ENCODE assay signal across 29 cellular contexts in genomic region chrX:29922607-29923006, GRCh38.
"Had no signal": no experiment of that assay in that cellular context is flagged by ENCODE, and none has a peak within 500 bp of the region (broad histone marks: within the 10 kb centered on the region; RNA-seq: fewer than 3 reads in every experiment).

No MANE protein-coding gene starts in this region.

- DNase-seq: nephron progenitor cell; occipital lobe; ovary; posterior cingulate gyrus; psoas muscle; right cardiac atrium; right lobe of liver; sigmoid colon; small intestine; stimulated activated CD4-positive, alpha-beta T cell treated with anti-CD3 and anti-CD28 coated beads, Interleukin-15, amount 100 ng/mL, for 24 hours; stimulated activated CD4-positive, alpha-beta T cell treated with anti-CD3 and anti-CD28 coated beads, Interleukin-2, amount 100 ng/mL, for 24 hours; stimulated activated CD4-positive, alpha-beta T cell treated with anti-CD3 and anti-CD28 coated beads, Interleukin-2, amount 100 ng/mL, for 48 hours; stimulated activated CD4-positive, alpha-beta T cell treated with anti-CD3 and anti-CD28 coated beads, Interleukin-4, amount 100 ng/mL, for 24 hours; stimulated activated naive B cell treated with anti-CD40 and anti-IgM and Interleukin-4, amounts not matched to agents 10 μg/mL and 1 μg/mL and 100 μg/mL, for 72 hours; stimulated activated naive CD4-positive, alpha-beta T cell treated with Interleukin-2 at 50 U/mL for 16 hours; stomach; thyroid gland; trophoblast cell; upper lobe of left lung had no signal

- H3K4me3 ChIP-seq: neural progenitor cell, ovary, psoas muscle, right lobe of liver, sigmoid colon, stomach, thoracic aorta, thyroid gland, tibial nerve, upper lobe of left lung, vagina had no signal

- ATAC-seq: natural killer cell treated with Interleukin-12 subunit alpha and Interleukin-12 subunit beta and Interleukin-15 and Interleukin-18, amount 100 ng/mL, for 72 hours; psoas muscle; right cardiac atrium; right lobe of liver; stimulated activated effector memory CD8-positive, alpha-beta T cell treated with anti-CD3 and anti-CD28 coated beads, Interleukin-12 subunit alpha, Interleukin-12 subunit beta, amount 100 ng/mL, for 72 hours; stimulated activated naive B cell treated with anti-CD40 and anti-IgM and Interleukin-4, amounts not matched to agents 10 μg/mL and 1 μg/mL and 100 μg/mL, for 72 hours had no signal

- H3K4me1 Mint-ChIP-seq: nephron progenitor cell; neural progenitor cell; stimulated activated effector memory CD8-positive, alpha-beta T cell treated with anti-CD3 and anti-CD28 coated beads, Interleukin-12 subunit alpha, Interleukin-12 subunit beta, amount 100 ng/mL, for 72 hours; stimulated activated naive B cell treated with anti-CD40 and anti-IgM and Interleukin-4, amounts not matched to agents 10 μg/mL and 1 μg/mL and 100 μg/mL, for 72 hours had no signal

- H3K9me3 ChIP-seq: ovary, psoas muscle, right lobe of liver, sigmoid colon, stomach, thoracic aorta, thyroid gland, tibial nerve, upper lobe of left lung, vagina had no signal

- H3K27ac ChIP-seq: neural progenitor cell, ovary, parathyroid adenoma, psoas muscle, right lobe of liver, sigmoid colon, stomach, thoracic aorta, thyroid gland, tibial nerve, upper lobe of left lung, vagina had no signal

- H2AFZ ChIP-seq: neural progenitor cell, parathyroid adenoma had no signal

- H3K4me3 Mint-ChIP-seq: natural killer cell treated with Interleukin-12 subunit alpha and Interleukin-12 subunit beta and Interleukin-15 and Interleukin-18, amount 100 ng/mL, for 72 hours; nephron progenitor cell; neural progenitor cell; stimulated activated effector memory CD8-positive, alpha-beta T cell treated with anti-CD3 and anti-CD28 coated beads, Interleukin-12 subunit alpha, Interleukin-12 subunit beta, amount 100 ng/mL, for 72 hours; stimulated activated naive B cell treated with anti-CD40 and anti-IgM and Interleukin-4, amounts not matched to agents 10 μg/mL and 1 μg/mL and 100 μg/mL, for 72 hours; stimulated activated naive CD8-positive, alpha-beta T cell treated with anti-CD3 and anti-CD28 coated beads, Interleukin-15, Interleukin-2, amounts not matched to agents 100 ng/mL and 50 ng/mL, for 24 hours had no signal

- H3K79me2 ChIP-seq: parathyroid adenoma had no signal

- H3K36me3 Mint-ChIP-seq: natural killer cell treated with Interleukin-12 subunit alpha and Interleukin-12 subunit beta and Interleukin-15 and Interleukin-18, amount 100 ng/mL, for 72 hours; neural progenitor cell; stimulated activated effector memory CD8-positive, alpha-beta T cell treated with anti-CD3 and anti-CD28 coated beads, Interleukin-12 subunit alpha, Interleukin-12 subunit beta, amount 100 ng/mL, for 72 hours; stimulated activated naive B cell treated with anti-CD40 and anti-IgM and Interleukin-4, amounts not matched to agents 10 μg/mL and 1 μg/mL and 100 μg/mL, for 72 hours had no signal

- H3K27me3 ChIP-seq: neural progenitor cell, ovary, right lobe of liver, sigmoid colon, stomach, thyroid gland, tibial nerve, upper lobe of left lung, vagina had no signal

- H3K9me3 Mint-ChIP-seq: natural killer cell treated with Interleukin-12 subunit alpha and Interleukin-12 subunit beta and Interleukin-15 and Interleukin-18, amount 100 ng/mL, for 72 hours; nephron progenitor cell; neural progenitor cell; stimulated activated naive B cell treated with anti-CD40 and anti-IgM and Interleukin-4, amounts not matched to agents 10 μg/mL and 1 μg/mL and 100 μg/mL, for 72 hours had no signal

- H3K4me2 ChIP-seq: neural progenitor cell had no signal

- FAIRE-seq: small intestine, urothelium cell line had no signal

- H3K36me3 ChIP-seq: neural progenitor cell, ovary, right lobe of liver, sigmoid colon, stomach, thoracic aorta, thyroid gland, tibial nerve, upper lobe of left lung, vagina had no signal

- H3K4me1 ChIP-seq: parathyroid adenoma, psoas muscle, right lobe of liver, sigmoid colon, stomach, thyroid gland, tibial nerve, upper lobe of left lung, vagina had no signal

- H3K27me3 Mint-ChIP-seq: natural killer cell treated with Interleukin-12 subunit alpha and Interleukin-12 subunit beta and Interleukin-15 and Interleukin-18, amount 100 ng/mL, for 72 hours; progenitor cell of endocrine pancreas; stimulated activated naive B cell treated with anti-CD40 and anti-IgM and Interleukin-4, amounts not matched to agents 10 μg/mL and 1 μg/mL and 100 μg/mL, for 72 hours; stimulated activated naive CD8-positive, alpha-beta T cell treated with anti-CD3 and anti-CD28 coated beads, Interleukin-15, Interleukin-2, amounts not matched to agents 100 ng/mL and 50 ng/mL, for 24 hours had no signal

- H3K27ac Mint-ChIP-seq: natural killer cell treated with Interleukin-12 subunit alpha and Interleukin-12 subunit beta and Interleukin-15 and Interleukin-18, amount 100 ng/mL, for 72 hours; nephron progenitor cell; neural progenitor cell; progenitor cell of endocrine pancreas; stimulated activated effector memory CD8-positive, alpha-beta T cell treated with anti-CD3 and anti-CD28 coated beads, Interleukin-12 subunit alpha, Interleukin-12 subunit beta, amount 100 ng/mL, for 72 hours; stimulated activated naive B cell treated with anti-CD40 and anti-IgM and Interleukin-4, amounts not matched to agents 10 μg/mL and 1 μg/mL and 100 μg/mL, for 72 hours; stimulated activated naive CD8-positive, alpha-beta T cell treated with anti-CD3 and anti-CD28 coated beads, Interleukin-15, Interleukin-2, amounts not matched to agents 100 ng/mL and 50 ng/mL, for 24 hours had no signal

- H3K9ac ChIP-seq: neural progenitor cell, parathyroid adenoma had no signal
